Comparison of ENCODE assay signal across 14 cellular contexts in genomic region chr22:21917206-21917958, GRCh38. TPM values are rescaled to one million over a fixed set of nuclear protein-coding genes. Genes with fewer than 3 reads are reported as not detected.
DNase-seq lines count a peak whose midpoint lies in the region; ATAC-seq, FAIRE-seq and TF ChIP-seq lines count a peak whose summit lies in the region.
"Had no signal": no experiment of that assay in that cellular context is flagged by ENCODE, and none has a peak within 500 bp of the region (broad histone marks: within the 10 kb centered on the region; RNA-seq: fewer than 3 reads in every experiment).

No MANE protein-coding gene starts in this region.

- no peaks in the 10 kb centered on the region for H3K79me2 ChIP-seq in H9 (ENCODE audit: insufficient read depth, low read length)

- H3K14ac ChIP-seq in H9 (ENCODE audit: insufficient read depth, low read length), result no peak overlapping the region

- no peak overlapping the region for H2AFZ ChIP-seq in H9 (ENCODE audit: low read length)

- no peak overlapping the region for H4K5ac ChIP-seq in H9 (ENCODE audit: insufficient read length, low read depth, low read length)

- no peaks in the 10 kb centered on the region for H3K79me1 ChIP-seq in H9 (ENCODE audit: insufficient read depth, low read depth, low read length, poor library complexity, severe bottlenecking)

- no peak overlapping the region for H2BK20ac ChIP-seq in H9 (ENCODE audit: low read depth, low read length, poor library complexity, severe bottlenecking)

- no peaks in the 10 kb centered on the region for H3K9me3 Mint-ChIP-seq in H9
- H3K9me3 Mint-ChIP-seq in glutamatergic neuron (ENCODE audit: unreplicated experiment), result no peaks in the 10 kb centered on the region
- H3K9me3 Mint-ChIP-seq: activated naive CD4-positive, alpha-beta T cell treated with anti-CD3 and anti-CD28 coated beads for 36 hours; T-helper 2 cell treated with Interferon-gamma antibody and Interleukin-4, amounts not matched to agents 5 μg/mL and 100 μg/mL, for 36 hours had no signal

- H3K23me2 ChIP-seq in H9 (ENCODE audit: insufficient read length, low read depth, low read length, poor library complexity, severe bottlenecking), result no peaks in the 10 kb centered on the region

- H2BK5ac ChIP-seq in H9 (ENCODE audit: insufficient read length, low read length), result no peak overlapping the region

- H3K36me3 ChIP-seq in adipocyte (ENCODE audit: control insufficient read depth, insufficient read depth, low read length, severe bottlenecking), result peaks cover 4% of the 10 kb centered on the region
- no peaks in the 10 kb centered on the region for H3K36me3 ChIP-seq in kidney (ENCODE audit: control insufficient read depth in 1 of 2, insufficient read depth in 2 of 2, low read length in 2 of 2)

- H3K27me3 Mint-ChIP-seq in H9 (ENCODE audit: low read depth), result peaks cover 6% of the 10 kb centered on the region
- H3K27me3 Mint-ChIP-seq in glutamatergic neuron (ENCODE audit: unreplicated experiment), result no peaks in the 10 kb centered on the region
- H3K27me3 Mint-ChIP-seq in T-helper 17 cell, result no peaks in the 10 kb centered on the region

- no peak overlapping the region for H2AK5ac ChIP-seq in H9 (ENCODE audit: insufficient read length, low read length)

- no CpG with 5 or more reads among the region's 17 CpGs for WGBS in H9 (ENCODE audit: extremely low coverage, insufficient read length, low lambda C conversion rate)

- H3K27ac Mint-ChIP-seq in H9 (peak overlapping the region; percentile 8 to 88 (median 81); a peak in 3 of 7 replicates), glutamatergic neuron (ENCODE audit: unreplicated experiment) (peak overlapping the region; percentile 52), T-helper 17 cell (no peak overlapping the region)
- H3K27ac Mint-ChIP-seq: activated naive CD4-positive, alpha-beta T cell treated with anti-CD3 and anti-CD28 coated beads for 36 hours; T-helper 2 cell treated with Interferon-gamma antibody and Interleukin-4, amounts not matched to agents 5 μg/mL and 100 μg/mL, for 36 hours had no signal

- DNase-seq in H9, result no peak
- DNase-seq in adipocyte (ENCODE audit: low read depth), result peak; percentile 3
- DNase-seq in glutamatergic neuron, result no peak
- DNase-seq in occipital lobe (lab: John Stamatoyannopoulos, UW), result peak; percentile 28
- no peak for DNase-seq in stimulated activated CD4-positive, alpha-beta T cell treated with anti-CD3 and anti-CD28 coated beads, Interleukin-4, amount 100 ng/mL, for 24 hours
- no peak for DNase-seq in kidney
- no peak for DNase-seq in T-helper 17 cell
- DNase-seq: activated naive CD4-positive, alpha-beta T cell treated with anti-CD3 and anti-CD28 coated beads for 36 hours; effector CD4-positive, alpha-beta T cell; NCI-H2171 treated with DMSO at 0.1 percent for 48 hours had no signal

- H2BK120ac ChIP-seq in H9 (ENCODE audit: low read depth, low read length, poor library complexity, severe bottlenecking), result no peak overlapping the region

- ATAC-seq in HG02852 (IDR thresholded peaks at IDR 0.05; ENCODE audit: unreplicated experiment) (no peak), T-helper 17 cell (no peak)

- H3K9me3 ChIP-seq in H9 (ENCODE audit: control insufficient read depth, low read depth, low read length) (no peaks in the 10 kb centered on the region), adipocyte (ENCODE audit: control insufficient read depth, low read length) (no peaks in the 10 kb centered on the region), kidney (ENCODE audit: control insufficient read depth in 1 of 2, low read length in 2 of 2) (no peaks in the 10 kb centered on the region), T-helper 17 cell (ENCODE audit: control insufficient read depth, low read length, poor library complexity, severe bottlenecking) (no peaks in the 10 kb centered on the region)
- H3K9me3 ChIP-seq: BLaER1 had no signal

- H3K4me3 Mint-ChIP-seq in H9 (no peak overlapping the region; a peak in 1 of 5 replicates), glutamatergic neuron (ENCODE audit: unreplicated experiment) (no peak overlapping the region), T-helper 17 cell (no peak overlapping the region)
- H3K4me3 Mint-ChIP-seq: activated naive CD4-positive, alpha-beta T cell treated with anti-CD3 and anti-CD28 coated beads for 36 hours; T-helper 2 cell treated with Interferon-gamma antibody and Interleukin-4, amounts not matched to agents 5 μg/mL and 100 μg/mL, for 36 hours had no signal

- H3K4me3 ChIP-seq in adipocyte (ENCODE audit: low read length) (no peak overlapping the region), kidney (ENCODE audit: low read length in 2 of 2) (no peak overlapping the region)
- H3K4me3 ChIP-seq: BLaER1 had no signal

- TF ChIP-seq CTCF in H9 (conservative IDR thresholded peaks at IDR 0.05) (no peak), glutamatergic neuron (IDR thresholded peaks at IDR 0.05; ENCODE audit: partially characterized antibody, unreplicated experiment) (no peak), kidney (IDR thresholded peaks at IDR 0.05; ENCODE audit: borderline replicate concordance, extremely low read depth, insufficient read depth) (no peak)

- no peaks in the 10 kb centered on the region for H4K20me1 ChIP-seq in H9 (ENCODE audit: control insufficient read depth, insufficient read depth, insufficient read length)

- H3K56ac ChIP-seq in H9 (ENCODE audit: insufficient read length, low read depth, low read length), result no peak overlapping the region

- H3K4me2 ChIP-seq in H9 (ENCODE audit: insufficient read depth, insufficient read length, low read length), result no peak overlapping the region

- H3K4me1 ChIP-seq in H9 (ENCODE audit: insufficient read depth, low read length) (peaks cover 8% of the 10 kb centered on the region; the same call in 1 of the 2 replicates), adipocyte (ENCODE audit: control insufficient read depth, insufficient read depth, low read length) (peaks cover 3% of the 10 kb centered on the region), kidney (ENCODE audit: control insufficient read depth in 1 of 2, insufficient read depth in 1 of 2, low read depth in 1 of 2, low read length in 2 of 2) (peaks cover 0 to 5% of the 10 kb centered on the region in 2 donors)

- no peak overlapping the region for H3K23ac ChIP-seq in H9 (ENCODE audit: insufficient read length, low read depth, low read length)

- H3K27me3 ChIP-seq in H9 (ENCODE audit: insufficient read depth, low read length) (no peaks in the 10 kb centered on the region), adipocyte (replicated peaks; ENCODE audit: control insufficient read depth, insufficient read depth, low read length) (no peaks in the 10 kb centered on the region)
- H3K27me3 ChIP-seq: BLaER1 had no signal

- no peak overlapping the region for H2BK12ac ChIP-seq in H9 (ENCODE audit: insufficient read length, low read depth, low read length)

- H3K4me1 Mint-ChIP-seq in H9 (peaks cover 47 to 52% of the 10 kb centered on the region in 2 experiments), glutamatergic neuron (ENCODE audit: low read depth, unreplicated experiment) (peaks cover 7% of the 10 kb centered on the region), T-helper 17 cell (no peaks in the 10 kb centered on the region)

- H3K9ac ChIP-seq in H9 (ENCODE audit: extremely low read depth, insufficient read length, low read length) (no peak overlapping the region), adipocyte (ENCODE audit: low read length) (no peak overlapping the region), kidney (ENCODE audit: low read length in 2 of 2) (no peak overlapping the region)
- H3K9ac ChIP-seq: BLaER1 had no signal

- H2BK15ac ChIP-seq in H9 (ENCODE audit: low read depth, low read length), result no peak overlapping the region

- H3K18ac ChIP-seq in H9 (ENCODE audit: insufficient read length, low read depth, low read length), result no peak overlapping the region

- FAIRE-seq in kidney (lab: Jason Lieb, UNC), result no peak
- FAIRE-seq: G401.6 had no signal

- H3K27ac ChIP-seq in H9 (ENCODE audit: insufficient read length, low read depth, low read length) (no peak overlapping the region), kidney (ENCODE audit: low read depth in 2 of 2, low read length in 2 of 2) (no peak overlapping the region)
- H3K27ac ChIP-seq: BLaER1 had no signal

- no peak overlapping the region for H4K91ac ChIP-seq in H9 (ENCODE audit: insufficient read length, low read depth, low read length)

- no peaks in the 10 kb centered on the region for H3K36me3 Mint-ChIP-seq in H9 (ENCODE audit: insufficient read depth in 1 of 3, low read depth in 3 of 3)
- H3K36me3 Mint-ChIP-seq in glutamatergic neuron (ENCODE audit: unreplicated experiment), result no peaks in the 10 kb centered on the region
- H3K36me3 Mint-ChIP-seq in T-helper 17 cell (ENCODE audit: low read depth), result no peaks in the 10 kb centered on the region

- intact Hi-C loops in kidney (cut with DNase I), result no loop called here

- H3K4ac ChIP-seq in H9 (ENCODE audit: low read depth, low read length), result no peak overlapping the region

- no peak overlapping the region for H4K8ac ChIP-seq in H9 (replicated peaks; ENCODE audit: insufficient read length, low read depth, low read length)

- no peak overlapping the region for H3T11ph ChIP-seq in H9 (ENCODE audit: low read length)

RNA-seq across cellular contexts. Expression of gene PPM1F, which starts 35.3 kb away (rescaled TPM):
- total RNA-seq in H9 (2021), result 19.0 and 21.1 TPM in 2 replicates
- 40.1 TPM for total RNA-seq in glutamatergic neuron (ENCODE audit: unreplicated experiment)
- 22.6 TPM for total RNA-seq in occipital lobe
- total RNA-seq in kidney, result 42.5 TPM
- polyA plus RNA-seq in kidney (ENCODE audit: insufficient read depth, low read depth, low replicate concordance), result 13.8 TPM
- total RNA-seq in T-helper 17 cell, result 10 to 100 TPM; 15.8 to 16.2 TPM

RNA-seq across cellular contexts. Expression of gene MAPK1, which starts 49.9 kb away (rescaled TPM):
- 90.3 and 98.1 TPM in 2 replicates for total RNA-seq in H9 (2021)
- 148 TPM for total RNA-seq in glutamatergic neuron (ENCODE audit: unreplicated experiment)
- total RNA-seq in occipital lobe, result 76.0 TPM
- 128 TPM for total RNA-seq in kidney
- 21.3 TPM for polyA plus RNA-seq in kidney (ENCODE audit: insufficient read depth, low read depth, low replicate concordance)
- total RNA-seq in T-helper 17 cell, result 10 to 100 TPM; 74.2 to 84.6 TPM

Comparison
In these comparisons a context has a peak if more than half of its experiments do, and no peak if none do; other contexts are left out.
1. DNase-seq: peak in adipocyte (single experiment) and occipital lobe (single experiment); none in H9 (single experiment), glutamatergic neuron (single experiment), stimulated activated CD4-positive, alpha-beta T cell treated with anti-CD3 and anti-CD28 coated beads, Interleukin-4, amount 100 ng/mL, for 24 hours (single experiment), kidney (single experiment) and T-helper 17 cell (0 of 3).